Comparison of ENCODE assay signal across 9 cellular contexts in genomic region chrX:107825698-107826285, GRCh38. TPM values are rescaled to one million over a fixed set of nuclear protein-coding genes. Genes with fewer than 3 reads are reported as not detected.
DNase-seq lines count a peak whose midpoint lies in the region; ATAC-seq and TF ChIP-seq lines count a peak whose summit lies in the region.
"Had no signal": no experiment of that assay in that cellular context is flagged by ENCODE, and none has a peak within 500 bp of the region (broad histone marks: within the 10 kb centered on the region; RNA-seq: fewer than 3 reads in every experiment).

MID2 (plus strand) TSS chrX:107825866; CDS start chrX:107826427, 561 bp downstream.

- no peak for TF ChIP-seq POLR2A in erythroblast (IDR thresholded peaks at IDR 0.05; ENCODE audit: low read length)

- H3K4me3 Mint-ChIP-seq in stimulated activated naive CD8-positive, alpha-beta T cell treated with anti-CD3 and anti-CD28 coated beads, Interleukin-15, amount 100 ng/mL, for 72 hours: peak within 1 kb of the TSS; percentile 89 to 96

- no peaks in the 10 kb centered on the region for H3K27me3 Mint-ChIP-seq in stimulated activated naive CD8-positive, alpha-beta T cell treated with anti-CD3 and anti-CD28 coated beads, Interleukin-15, amount 100 ng/mL, for 72 hours

- H3K4me1 Mint-ChIP-seq in stimulated activated naive CD8-positive, alpha-beta T cell treated with anti-CD3 and anti-CD28 coated beads, Interleukin-15, amount 100 ng/mL, for 72 hours: peaks cover 49% of the 10 kb centered on the region

- H3K9me3 Mint-ChIP-seq in stimulated activated naive CD8-positive, alpha-beta T cell treated with anti-CD3 and anti-CD28 coated beads, Interleukin-15, amount 100 ng/mL, for 72 hours: no peaks in the 10 kb centered on the region

- peak within 1 kb of the TSS; percentile 36 for H3K4me3 ChIP-seq in HAP-1

- in situ Hi-C loops in HAP-1 (cut with MboI; ENCODE audit: low sequenced_read_pairs): no loop called here

- no peaks in the 10 kb centered on the region for H3K36me3 ChIP-seq in HAP-1 (replicated peaks)

- DNase-seq in DMS53 (lab: John Stamatoyannopoulos, UW) (peak; percentile 72), HAP-1 (ENCODE audit: low spot score in 2 of 2) (peak; percentile 48 to 81), NCI-H2107 treated with DMSO at 0.1 percent for 48 hours (lab: John Stamatoyannopoulos, UW; ENCODE audit: unreplicated experiment) (peak; percentile 39), activated T-cell treated with anti-CD3 and anti-CD28 coated beads for 24 hours (ENCODE audit: low read depth) (peak; percentile 23), erythroblast (lab: John Stamatoyannopoulos, UW) (peak; percentile 1), myocyte (ENCODE audit: low read depth) (peak; percentile 40), GOT3 (lab: John Stamatoyannopoulos, UW) (no peak)
- DNase-seq in stimulated activated naive CD8-positive, alpha-beta T cell treated with anti-CD3 and anti-CD28 coated beads, Interleukin-15, amount 100 ng/mL, for 72 hours: peak; percentile 46 to 55

- H3K27me3 ChIP-seq in HAP-1 (ENCODE audit: low read depth): peaks cover 5% of the 10 kb centered on the region

- H3K9me3 ChIP-seq in HAP-1: no peaks in the 10 kb centered on the region

- H3K4me1 ChIP-seq in HAP-1: peaks cover 5% of the 10 kb centered on the region

- peak within 1 kb of the TSS; percentile 94 to 97 for H3K27ac Mint-ChIP-seq in stimulated activated naive CD8-positive, alpha-beta T cell treated with anti-CD3 and anti-CD28 coated beads, Interleukin-15, amount 100 ng/mL, for 72 hours

- peak; percentile 75 for ATAC-seq in stimulated activated naive CD8-positive, alpha-beta T cell treated with anti-CD3 and anti-CD28 coated beads, Interleukin-15, amount 100 ng/mL, for 72 hours

RNA-seq across cellular contexts. Expression of gene MID2, which starts in this region (rescaled TPM):
- 5.4 and 8.5 TPM in 2 replicates for total RNA-seq in myocyte
- 3.5 TPM for polyA plus RNA-seq in myocyte (2012)
- total RNA-seq: SK-MEL-5 had no signal
